8 cellular contexts compared by ENCODE assay signal in genomic region chr12:116222358-116222757, GRCh38. TPM values are rescaled to one million over a fixed set of nuclear protein-coding genes. Genes with fewer than 3 reads are reported as not detected.
DNase-seq lines count a peak whose midpoint lies in the region; ATAC-seq and TF ChIP-seq lines count a peak whose summit lies in the region.

No MANE protein-coding gene starts in this region.

- TF ChIP-seq CTCF in choroid plexus epithelial cell (conservative IDR thresholded peaks at IDR 0.05; ENCODE audit: low read depth, low read length) (no peak), osteoblast (IDR thresholded peaks at IDR 0.05; ENCODE audit: extremely low read depth, low read depth, low read length) (no peak), progenitor cell of endocrine pancreas (IDR thresholded peaks at IDR 0.05; ENCODE audit: unreplicated experiment) (no peak)

- peaks cover 52% of the 10 kb centered on the region for H4K20me1 ChIP-seq in osteoblast (ENCODE audit: insufficient read depth, low read length)

- no peaks in the 10 kb centered on the region for H3K9me3 ChIP-seq in osteoblast (ENCODE audit: low read depth, low read length)

- H3K4me2 ChIP-seq in osteoblast (ENCODE audit: insufficient read depth, low read length) = no peak overlapping the region

- H3K36me3 Mint-ChIP-seq in progenitor cell of endocrine pancreas (ENCODE audit: insufficient read depth) (peaks cover 1% of the 10 kb centered on the region), immature natural killer cell (no peaks in the 10 kb centered on the region)

- H3K27me3 Mint-ChIP-seq in progenitor cell of endocrine pancreas (no peaks in the 10 kb centered on the region), immature natural killer cell (ENCODE audit: low read depth in 3 of 3) (no peaks in the 10 kb centered on the region)

- no peak for ATAC-seq in HG03565 (IDR thresholded peaks at IDR 0.05; ENCODE audit: unreplicated experiment)

- H3K4me1 Mint-ChIP-seq in progenitor cell of endocrine pancreas (ENCODE audit: low read depth) = peaks cover 19% of the 10 kb centered on the region
- peaks cover 22 to 66% of the 10 kb centered on the region in 2 donors for H3K4me1 Mint-ChIP-seq in immature natural killer cell

- no peaks in the 10 kb centered on the region for H3K4me1 ChIP-seq in osteoblast (ENCODE audit: insufficient read depth, low read length)

- H3K4me3 ChIP-seq in choroid plexus epithelial cell (ENCODE audit: low read depth, low read length) = no peak overlapping the region
- no peak overlapping the region for H3K4me3 ChIP-seq in osteoblast (ENCODE audit: insufficient read depth, low read length)

- no peak overlapping the region for H2AFZ ChIP-seq in osteoblast (ENCODE audit: low read length)

- H3K4me3 Mint-ChIP-seq in progenitor cell of endocrine pancreas (ENCODE audit: low read depth) (no peak overlapping the region), immature natural killer cell (no peak overlapping the region)

- H3K27ac Mint-ChIP-seq in progenitor cell of endocrine pancreas (no peak overlapping the region), immature natural killer cell (no peak overlapping the region)

- peak; percentile 60 for DNase-seq in DMS53 treated with DMSO at 0.1 percent for 48 hours (lab: John Stamatoyannopoulos, UW; ENCODE audit: unreplicated experiment)
- DNase-seq in NCI-H226 = peak; percentile 91
- peak; percentile 97 for DNase-seq in choroid plexus epithelial cell (ENCODE audit: low read depth)
- DNase-seq in osteoblast (ENCODE audit: insufficient read length, low spot score, missing footprints) = peak; percentile 49
- DNase-seq in activated CD4-positive, CD25-positive, alpha-beta regulatory T cell treated with anti-CD3 and anti-CD28 coated beads, Interleukin-2, amount 50 U/mL, for 72 hours = no peak
- DNase-seq in progenitor cell of endocrine pancreas (ENCODE audit: low spot score, unreplicated experiment) = no peak
- no peak for DNase-seq in immature natural killer cell

- peaks cover 95% of the 10 kb centered on the region for H3K79me2 ChIP-seq in osteoblast (ENCODE audit: insufficient read depth, low read length)

- H3K27me3 ChIP-seq in osteoblast (ENCODE audit: insufficient read depth, low read length) = no peaks in the 10 kb centered on the region

- no peaks in the 10 kb centered on the region for H3K36me3 ChIP-seq in osteoblast (ENCODE audit: insufficient read depth, low read length)

- no peaks in the 10 kb centered on the region for H3K9me3 Mint-ChIP-seq in progenitor cell of endocrine pancreas (ENCODE audit: low read depth)
- no peaks in the 10 kb centered on the region for H3K9me3 Mint-ChIP-seq in immature natural killer cell

- H3K27ac ChIP-seq in osteoblast (ENCODE audit: low read depth, low read length) = no peak overlapping the region

RNA-seq across cellular contexts. Expression of gene MED13L, which starts 55.1 kb away (rescaled TPM):
- total RNA-seq in osteoblast (359 and 476 TPM in 2 replicates), progenitor cell of endocrine pancreas (141 and 151 TPM in 2 replicates)
- 10 to 100 TPM in 1 of 3 donors, 1 to 10 TPM in 2; 2.3 to 10.3 (median 4.9) TPM for polyA plus RNA-seq in immature natural killer cell

Comparison
In these comparisons a context has a peak if more than half of its experiments do, and no peak if none do; other contexts are left out.
1. DNase-seq: peak in DMS53 treated with DMSO at 0.1 percent for 48 hours (single experiment), NCI-H226 (single experiment), choroid plexus epithelial cell (single experiment) and osteoblast (single experiment); none in activated CD4-positive, CD25-positive, alpha-beta regulatory T cell treated with anti-CD3 and anti-CD28 coated beads, Interleukin-2, amount 50 U/mL, for 72 hours (single experiment), progenitor cell of endocrine pancreas (single experiment) and immature natural killer cell (0 of 3).